Comparison of ENCODE assay signal across 8 cellular contexts in the genomic region with DNA sequence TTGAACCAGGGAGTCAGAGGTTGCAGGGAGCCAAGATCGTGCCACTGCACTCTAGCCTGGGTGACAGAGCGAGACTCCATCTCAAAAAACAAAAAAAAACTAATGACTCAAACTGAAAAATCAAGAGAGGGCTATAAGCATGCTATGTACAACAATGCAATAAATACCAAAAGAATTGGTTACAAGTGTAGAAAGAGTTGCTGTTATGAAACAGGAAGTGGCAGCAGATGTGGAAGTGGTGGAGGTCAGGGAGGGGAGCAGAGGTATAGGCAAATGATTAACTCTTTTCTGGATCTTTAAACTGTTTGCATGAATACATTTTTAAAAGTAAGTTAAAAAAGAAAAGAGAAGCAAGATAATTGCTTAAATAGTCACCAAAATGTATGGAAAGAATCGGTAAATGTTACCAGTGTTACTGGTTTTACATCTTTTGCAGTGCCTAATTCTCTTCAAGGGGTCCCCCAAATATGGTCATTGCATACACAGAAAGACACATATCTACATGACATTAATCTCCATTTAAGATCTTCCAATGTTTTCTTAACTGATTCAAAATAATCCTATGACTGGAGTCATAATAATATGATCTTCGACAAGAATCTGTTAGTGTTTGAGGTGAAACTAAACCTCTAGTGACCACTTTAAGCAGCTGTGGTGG. TPM values are rescaled to one million over a fixed set of nuclear protein-coding genes. Genes with fewer than 3 reads are reported as not detected.
A peak's percentile ranks its signal among the peaks of the same experiment; 100 is the strongest.
DNase-seq lines count a peak whose midpoint lies in the region; ATAC-seq lines count a peak whose summit lies in the region.

No MANE protein-coding gene starts in this region.

- no peaks in the 10 kb centered on the region for H3K27me3 Mint-ChIP-seq in naive B cell

- peak overlapping the region; percentile 5 to 85 (median 71) for H3K4me3 Mint-ChIP-seq in naive B cell

- peaks cover 25 to 37% (median 27%) of the 10 kb centered on the region in 3 donors for H3K4me1 Mint-ChIP-seq in naive B cell

- peaks cover 0 to 7% (median 3%) of the 10 kb centered on the region in 7 donors for H3K9me3 Mint-ChIP-seq in naive B cell

- no peaks in the 10 kb centered on the region for H3K36me3 Mint-ChIP-seq in naive B cell

- DNase-seq in AG08395 (ENCODE audit: low spot score) (peak; percentile 22), SIG-M5 treated with dmso at 0.1 percent for 504 hours (lab: John Stamatoyannopoulos, UW; ENCODE audit: unreplicated experiment) (peak; percentile 78), naive B cell (peak; percentile 76), HK-2 (ENCODE audit: unreplicated experiment) (no peak), NCI-H1417 (lab: John Stamatoyannopoulos, UW) (no peak)
- no peak for DNase-seq in stimulated activated CD8-positive, alpha-beta memory T cell treated with anti-CD3 and anti-CD28 coated beads, Interleukin-4, amount 100 ng/mL, for 48 hours

- peak overlapping the region; percentile 30 to 92 (median 82) for H3K27ac Mint-ChIP-seq in naive B cell

- peak; percentile 100 for ATAC-seq in GM18907 (IDR thresholded peaks at IDR 0.05; ENCODE audit: unreplicated experiment)
- peak; percentile 100 for ATAC-seq in HG03045 (IDR thresholded peaks at IDR 0.05; ENCODE audit: unreplicated experiment)
- peak; percentile 99 to 100 for ATAC-seq in naive B cell (ENCODE audit: low read depth in 2 of 2)

RNA-seq across cellular contexts. Expression of a gene that starts 15.0 kb away (rescaled TPM):
- 1,000 to 10,000 TPM in 1 of 6 donors, 100 to 1,000 TPM in 5; 687 to 1,118 (median 783) TPM for polyA plus RNA-seq in naive B cell (ENCODE audit: low read depth in 6 of 6)

RNA-seq across cellular contexts. Expression of a gene that starts 35.3 kb away (rescaled TPM):
- not detected for polyA plus RNA-seq in naive B cell (ENCODE audit: low read depth in 6 of 6)

Comparison
In these comparisons a context has a peak if more than half of its experiments do, and no peak if none do; other contexts are left out.
1. DNase-seq: peak in AG08395 (single experiment), SIG-M5 treated with dmso at 0.1 percent for 504 hours (single experiment) and naive B cell (single experiment); none in HK-2 (single experiment), NCI-H1417 (0 of 3) and stimulated activated CD8-positive, alpha-beta memory T cell treated with anti-CD3 and anti-CD28 coated beads, Interleukin-4, amount 100 ng/mL, for 48 hours (single experiment).
2. Peak in every context shown above with its lines, with median percentiles within 50 percentile points of each other: ATAC-seq.